In genomic region chr4:61212788-61213187, GRCh38 we compare ENCODE assay signal across 31 cellular contexts. TPM values are rescaled to one million over a fixed set of nuclear protein-coding genes. Genes with fewer than 3 reads are reported as not detected.
"Had no signal": no experiment of that assay in that cellular context is flagged by ENCODE, and none has a peak within 500 bp of the region (broad histone marks: within the 10 kb centered on the region; RNA-seq: fewer than 3 reads in every experiment).

No MANE protein-coding gene starts in this region.

- DNase-seq: activated CD4-positive, alpha-beta T cell treated with anti-CD3 and anti-CD28 coated beads, Interleukin-2, amount 10 ng/mL, durations not matched to agents 24 days and 14 days; activated CD4-positive, alpha-beta T cell treated with anti-CD3 and anti-CD28 coated beads, Interleukin-2, amount 50 U/mL, for 4 hours; activated CD8-positive, alpha-beta T cell treated with anti-CD3 and anti-CD28 coated beads for 36 hours; activated effector memory CD4-positive, alpha-beta T cell treated with anti-CD3 and anti-CD28 coated beads, Interleukin-2, amount 50 U/mL, for 16 hours; activated naive CD4-positive, alpha-beta T cell; activated naive CD4-positive, alpha-beta T cell treated with anti-CD3 and anti-CD28 coated beads, Interleukin-2, amount 50 U/mL, for 16 hours; activated naive CD8-positive, alpha-beta T cell treated with anti-CD3 and anti-CD28 coated beads for 36 hours; activated T-cell treated with anti-CD3 and anti-CD28 coated beads, Interleukin-2, amount 50 U/mL, for 1 hour; activated T-cell treated with anti-CD3 and anti-CD28 coated beads, Interleukin-2, amount 50 U/mL, for 72 hours; amniotic stem cell; aorta; brain microvascular endothelial cell; MM.1S; MV-4-11; NCI-H1092; NCI-H1436 treated with DMSO at 0.1 percent for 48 hours; NCI-H187 treated with DMSO at 0.1 percent for 48 hours; NCI-H2081; NCI-H2171 treated with DMSO at 0.1 percent for 48 hours; NCI-H2227 treated with DMSO at 0.1 percent for 48 hours; NCI-H510A treated with DMSO at 0.1 percent for 48 hours; NCI-H748 treated with DMSO at 0.1 percent for 48 hours; NK-92 treated with Interleukin-12 subunit alpha and Interleukin-12 subunit beta, amount 100 ng/mL, for 24 hours; PC-3; SIG-M5 had no signal

- H3K27me3 Mint-ChIP-seq: activated CD4-positive, alpha-beta T cell treated with anti-CD3 and anti-CD28 coated beads, Interleukin-2, amount 10 ng/mL, durations not matched to agents 24 days and 14 days; activated CD8-positive, alpha-beta T cell treated with anti-CD3 and anti-CD28 coated beads for 36 hours; activated naive CD8-positive, alpha-beta T cell treated with anti-CD3 and anti-CD28 coated beads for 36 hours; activated T-helper 17 cell treated with anti-CD3 and anti-CD28 coated beads, Interleukin-2, amount 50 U/mL, for 72 hours had no signal

- H3K4me1 Mint-ChIP-seq: activated CD4-positive, alpha-beta T cell treated with anti-CD3 and anti-CD28 coated beads, Interleukin-2, amount 10 ng/mL, durations not matched to agents 24 days and 14 days; activated naive CD8-positive, alpha-beta T cell treated with anti-CD3 and anti-CD28 coated beads for 36 hours; activated T-helper 17 cell treated with anti-CD3 and anti-CD28 coated beads, Interleukin-2, amount 50 U/mL, for 72 hours had no signal

- H3K27ac ChIP-seq: brain microvascular endothelial cell, KMS-11, RWPE1 had no signal

- H3K27me3 ChIP-seq: brain microvascular endothelial cell had no signal

- H3K9ac ChIP-seq: KMS-11 had no signal

- H3K4me3 Mint-ChIP-seq: activated CD4-positive, alpha-beta T cell treated with anti-CD3 and anti-CD28 coated beads, Interleukin-2, amount 10 ng/mL, durations not matched to agents 24 days and 14 days; activated CD8-positive, alpha-beta T cell treated with anti-CD3 and anti-CD28 coated beads for 36 hours; activated naive CD8-positive, alpha-beta T cell treated with anti-CD3 and anti-CD28 coated beads for 36 hours; activated T-cell treated with anti-CD3 and anti-CD28 coated beads, Interleukin-2, amount 50 U/mL, for 72 hours; activated T-helper 17 cell treated with anti-CD3 and anti-CD28 coated beads, Interleukin-2, amount 50 U/mL, for 72 hours; T-helper 1 cell treated with Interleukin-12 subunit alpha and Interleukin-12 subunit beta and Interleukin-4 antibody, amounts not matched to agents 30 μg/mL and 1 μg/mL, for 36 hours; T-helper 2 cell treated with Interferon-gamma antibody and Interleukin-4, amounts not matched to agents 5 μg/mL and 100 μg/mL, for 36 hours had no signal

- H3K9me3 Mint-ChIP-seq: activated CD4-positive, alpha-beta T cell treated with anti-CD3 and anti-CD28 coated beads, Interleukin-2, amount 10 ng/mL, durations not matched to agents 24 days and 14 days; activated T-helper 17 cell treated with anti-CD3 and anti-CD28 coated beads, Interleukin-2, amount 50 U/mL, for 72 hours had no signal

- H3K36me3 ChIP-seq: brain microvascular endothelial cell had no signal

- H3K36me3 Mint-ChIP-seq: activated naive CD8-positive, alpha-beta T cell treated with anti-CD3 and anti-CD28 coated beads for 36 hours had no signal

- H3K27ac Mint-ChIP-seq: activated CD4-positive, alpha-beta T cell treated with anti-CD3 and anti-CD28 coated beads, Interleukin-2, amount 10 ng/mL, durations not matched to agents 24 days and 14 days; activated CD8-positive, alpha-beta T cell treated with anti-CD3 and anti-CD28 coated beads for 36 hours; activated naive CD8-positive, alpha-beta T cell treated with anti-CD3 and anti-CD28 coated beads for 36 hours; activated T-cell treated with anti-CD3 and anti-CD28 coated beads, Interleukin-2, amount 50 U/mL, for 72 hours; activated T-helper 17 cell treated with anti-CD3 and anti-CD28 coated beads, Interleukin-2, amount 50 U/mL, for 72 hours; T-helper 1 cell treated with Interleukin-12 subunit alpha and Interleukin-12 subunit beta and Interleukin-4 antibody, amounts not matched to agents 30 μg/mL and 1 μg/mL, for 36 hours; T-helper 2 cell treated with Interferon-gamma antibody and Interleukin-4, amounts not matched to agents 5 μg/mL and 100 μg/mL, for 36 hours had no signal

RNA-seq across cellular contexts. Expression of gene ADGRL3, which starts 12.7 kb away (rescaled TPM):
- total RNA-seq: activated CD4-positive, alpha-beta T cell treated with anti-CD3 and anti-CD28 coated beads, Interleukin-2, amount 10 ng/mL, durations not matched to agents 24 days and 14 days; activated CD8-positive, alpha-beta memory T cell treated with anti-CD3 and anti-CD28 coated beads for 36 hours; activated CD8-positive, alpha-beta T cell treated with anti-CD3 and anti-CD28 coated beads for 36 hours; activated naive CD8-positive, alpha-beta T cell treated with anti-CD3 and anti-CD28 coated beads for 36 hours; activated T-cell treated with anti-CD3 and anti-CD28 coated beads, Interleukin-2, amount 50 U/mL, for 72 hours; activated T-helper 17 cell treated with anti-CD3 and anti-CD28 coated beads, Interleukin-2, amount 50 U/mL, for 72 hours had no signal
